Comparison of ENCODE assay signal across 19 cellular contexts in the genomic region with DNA sequence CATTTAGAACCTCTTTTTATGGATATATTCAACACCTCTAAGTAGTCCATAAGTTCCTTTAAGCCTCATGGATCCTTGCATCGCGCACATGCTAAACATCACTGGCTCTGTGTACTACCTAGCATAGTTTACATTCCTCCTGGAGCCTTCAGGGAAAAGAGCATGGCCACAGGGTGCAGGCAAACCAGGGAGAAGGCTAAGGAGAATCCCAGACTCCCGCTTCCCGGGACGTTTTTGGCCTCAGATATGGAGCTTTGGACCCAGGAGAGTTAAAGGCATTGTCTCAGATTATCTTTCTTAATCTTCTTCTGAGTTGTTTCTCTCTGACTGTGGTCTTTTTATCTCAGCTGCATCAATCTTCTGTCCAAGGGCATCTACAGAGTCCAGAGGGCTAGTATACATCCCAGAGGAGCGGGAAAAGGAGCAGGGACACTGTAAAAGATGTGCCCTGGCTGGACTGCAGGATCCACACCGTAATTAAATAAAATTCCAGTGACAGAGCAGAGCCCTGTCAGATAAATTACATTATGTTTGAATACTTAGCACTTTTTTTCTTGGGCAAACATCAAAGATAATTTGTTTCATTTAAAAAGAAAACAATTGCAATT. TPM values are rescaled to one million over a fixed set of nuclear protein-coding genes. Genes with fewer than 3 reads are reported as not detected.
A peak's percentile ranks its signal among the peaks of the same experiment; 100 is the strongest.
DNase-seq lines count a peak whose midpoint lies in the region; ATAC-seq, FAIRE-seq and TF ChIP-seq lines count a peak whose summit lies in the region.
"Had no signal": no experiment of that assay in that cellular context is flagged by ENCODE, and none has a peak within 500 bp of the region (broad histone marks: within the 10 kb centered on the region; RNA-seq: fewer than 3 reads in every experiment).

No MANE protein-coding gene starts in this region.

- H3K9ac ChIP-seq in HepG2 (ENCODE audit: insufficient read depth, low read depth, low read length): no peak overlapping the region
- no peak overlapping the region for H3K9ac ChIP-seq in smooth muscle cell (ENCODE audit: low read depth)

- no peak overlapping the region for H3K4me3 Mint-ChIP-seq in activated T-helper 1 cell treated with anti-CD3 and anti-CD28 coated beads, Interleukin-12 subunit alpha, Interleukin-12 subunit beta, Interleukin-2, Interleukin-4 antibody, amounts not matched to agents 30 ng/mL and 10 ng/mL and 1 ng/mL, durations not matched to agents 14 hours and 24 hours and 36 hours

- TF ChIP-seq POLR2A in HepG2 (IDR thresholded peaks at IDR 0.05; ENCODE audit: insufficient read depth in 1 of 2, low read depth in 2 of 2, low read length in 2 of 2) (no peak), right lobe of liver (IDR thresholded peaks at IDR 0.05) (no peak)

- H3K79me2 ChIP-seq in HepG2 (ENCODE audit: insufficient read depth, low read length) (no peaks in the 10 kb centered on the region), smooth muscle cell (ENCODE audit: low read depth) (no peaks in the 10 kb centered on the region)

- H3K27ac ChIP-seq in HepG2 (ENCODE audit: extremely low read length, insufficient read depth, low read length): no peak overlapping the region
- no peak overlapping the region for H3K27ac ChIP-seq in right lobe of liver
- H3K27ac ChIP-seq in WERI-Rb-1: no peak overlapping the region
- H3K27ac ChIP-seq in smooth muscle cell (ENCODE audit: low read depth): no peak overlapping the region
- H3K27ac ChIP-seq: A549, C4-2B, RWPE1 had no signal

- no peak overlapping the region for H2AFZ ChIP-seq in HepG2 (ENCODE audit: low read length)
- peak overlapping the region; percentile 45 for H2AFZ ChIP-seq in smooth muscle cell (ENCODE audit: low read depth)

- no peaks in the 10 kb centered on the region for H3K27me3 Mint-ChIP-seq in activated T-helper 1 cell treated with anti-CD3 and anti-CD28 coated beads, Interleukin-12 subunit alpha, Interleukin-12 subunit beta, Interleukin-2, Interleukin-4 antibody, amounts not matched to agents 30 ng/mL and 10 ng/mL and 1 ng/mL, durations not matched to agents 14 hours and 24 hours and 36 hours (ENCODE audit: insufficient read depth)

- POLR2A ChIA-PET in HepG2 (lab: Yijun Ruan, JAX): no interaction called here

- 1% methylated on average over 7 of the region's 7 CpGs for WGBS in HepG2 (ENCODE audit: low lambda C conversion rate)
- WGBS in right lobe of liver (ENCODE audit: insufficient coverage, low coverage, low lambda C conversion rate, missing lambda C conversion rate): 46% methylated on average over 6 of the region's 7 CpGs
- WGBS in smooth muscle cell (ENCODE audit: low lambda C conversion rate): 67% methylated on average over 7 of the region's 7 CpGs

- H3K4me1 Mint-ChIP-seq in activated T-helper 1 cell treated with anti-CD3 and anti-CD28 coated beads, Interleukin-12 subunit alpha, Interleukin-12 subunit beta, Interleukin-2, Interleukin-4 antibody, amounts not matched to agents 30 ng/mL and 10 ng/mL and 1 ng/mL, durations not matched to agents 14 hours and 24 hours and 36 hours (ENCODE audit: low read depth): no peaks in the 10 kb centered on the region

- no peak for FAIRE-seq in HepG2 (lab: Jason Lieb, UNC)
- FAIRE-seq: A549 had no signal

- H3K9me3 Mint-ChIP-seq in activated T-helper 1 cell treated with anti-CD3 and anti-CD28 coated beads, Interleukin-12 subunit alpha, Interleukin-12 subunit beta, Interleukin-2, Interleukin-4 antibody, amounts not matched to agents 30 ng/mL and 10 ng/mL and 1 ng/mL, durations not matched to agents 14 hours and 24 hours and 36 hours: peaks cover 9% of the 10 kb centered on the region

- H3K4me2 ChIP-seq in HepG2 (ENCODE audit: low read depth, low read length): no peak overlapping the region
- no peak overlapping the region for H3K4me2 ChIP-seq in smooth muscle cell
- H3K4me2 ChIP-seq: A549 had no signal

- CTCF ChIA-PET in HepG2 (lab: Yijun Ruan, JAX; ENCODE audit: low intra/inter-chr PET ratio, low total read pairs): no interaction called here

- no peak for TF ChIP-seq RAD21 in HepG2 (CRISPR knock-in tag; IDR thresholded peaks at IDR 0.05)

- no peak for TF ChIP-seq EP300 in HepG2 (IDR thresholded peaks at IDR 0.05; ENCODE audit: low read depth in 2 of 2, low read length in 2 of 2)
- no peak for TF ChIP-seq EP300 in HepG2 (CRISPR knock-in tag; IDR thresholded peaks at IDR 0.05; ENCODE audit: borderline replicate concordance)

- H3K27me3 ChIP-seq in HepG2 (ENCODE audit: control insufficient read depth in 1 of 2, insufficient read depth in 2 of 2, low read length in 2 of 2): no peaks in the 10 kb centered on the region
- no peaks in the 10 kb centered on the region for H3K27me3 ChIP-seq in right lobe of liver
- no peaks in the 10 kb centered on the region for H3K27me3 ChIP-seq in WERI-Rb-1 (ENCODE audit: insufficient read depth, low read depth, severe bottlenecking)
- H3K27me3 ChIP-seq in smooth muscle cell (ENCODE audit: low read depth): no peaks in the 10 kb centered on the region

- H3K27ac Mint-ChIP-seq in activated T-helper 1 cell treated with anti-CD3 and anti-CD28 coated beads, Interleukin-12 subunit alpha, Interleukin-12 subunit beta, Interleukin-2, Interleukin-4 antibody, amounts not matched to agents 30 ng/mL and 10 ng/mL and 1 ng/mL, durations not matched to agents 14 hours and 24 hours and 36 hours: no peak overlapping the region

- in situ Hi-C loops in HepG2 (cut with HindIII; ENCODE audit: extremely low pct_ligation_motif_present, low pct_unique_long_range_greater_than_20kb): no loop called here

- H3K4me1 ChIP-seq in HepG2 (ENCODE audit: insufficient read depth, low read length) (no peaks in the 10 kb centered on the region), right lobe of liver (no peaks in the 10 kb centered on the region), smooth muscle cell (ENCODE audit: low read depth) (no peaks in the 10 kb centered on the region)
- H3K4me1 ChIP-seq: A549 had no signal

- H3K9me3 ChIP-seq in HepG2 (ENCODE audit: low read length): no peaks in the 10 kb centered on the region
- H3K9me3 ChIP-seq in right lobe of liver: no peaks in the 10 kb centered on the region
- H3K9me3 ChIP-seq in WERI-Rb-1 (ENCODE audit: severe bottlenecking): no peaks in the 10 kb centered on the region
- no peaks in the 10 kb centered on the region for H3K9me3 ChIP-seq in smooth muscle cell (replicated peaks; ENCODE audit: low read depth)
- H3K9me3 ChIP-seq: A549 had no signal

- no peak overlapping the region for H3K4me3 ChIP-seq in HepG2 (replicated peaks in 1 of 3; ENCODE audit: insufficient read depth in 1 of 3, low read depth in 2 of 3, low read length in 3 of 3)
- no peak overlapping the region for H3K4me3 ChIP-seq in right lobe of liver
- no peak overlapping the region for H3K4me3 ChIP-seq in WERI-Rb-1 (ENCODE audit: low read depth, low read length)
- H3K4me3 ChIP-seq in smooth muscle cell: no peak overlapping the region
- H3K4me3 ChIP-seq: A549 had no signal

- no peak for DNase-seq in HepG2 (ENCODE audit: low spot score)
- DNase-seq in right lobe of liver: no peak
- peak; percentile 10 for DNase-seq in WERI-Rb-1
- peak; percentile 14 for DNase-seq in iPS-NIHi7 (ENCODE audit: extremely low spot score)
- DNase-seq in smooth muscle cell (lab: John Stamatoyannopoulos, UW; ENCODE audit: unreplicated experiment): no peak
- no peak for DNase-seq in activated T-helper 1 cell treated with anti-CD3 and anti-CD28 coated beads, Interleukin-12 subunit alpha, Interleukin-12 subunit beta, Interleukin-2, Interleukin-4 antibody, amounts not matched to agents 30 ng/mL and 10 ng/mL and 1 ng/mL, durations not matched to agents 14 hours and 24 hours and 36 hours (ENCODE audit: low spot score)
- no peak for DNase-seq in iPS-NIHi11 (ENCODE audit: low spot score)
- DNase-seq: DMS53; KBM-7; NCI-H1417 treated with DMSO at 0.1 percent for 48 hours; NCI-H2029 treated with DMSO at 0.1 percent for 48 hours; NCI-H510A treated with DMSO at 0.1 percent for 48 hours; NK-92 treated with Interleukin-12 subunit alpha and Interleukin-12 subunit beta, amount 100 ng/mL, for 24 hours; OCI-M1; SW 1271 had no signal

- H4K20me1 ChIP-seq in HepG2 (ENCODE audit: insufficient read depth, low read length) (no peaks in the 10 kb centered on the region), smooth muscle cell (ENCODE audit: low read depth) (no peaks in the 10 kb centered on the region)

- BruUV-seq in HepG2 (replicated peaks; lab: Mats Ljungman, UMichigan): no TSS peak

- TF ChIP-seq CTCF in HepG2 (CRISPR knock-in tag; IDR thresholded peaks at IDR 0.05): no peak
- no peak for TF ChIP-seq CTCF in right lobe of liver (IDR thresholded peaks at IDR 0.05)
- no peak for TF ChIP-seq CTCF in WERI-Rb-1 (IDR thresholded peaks at IDR 0.05; ENCODE audit: low read depth, low read length)
- no peak for TF ChIP-seq CTCF in smooth muscle cell (IDR thresholded peaks at IDR 0.05; ENCODE audit: borderline replicate concordance, insufficient read depth, poor library complexity, severe bottlenecking)

- ATAC-seq in HepG2 (no peak), right lobe of liver (no peak), HG02938 (IDR thresholded peaks at IDR 0.05; ENCODE audit: unreplicated experiment) (no peak)
- ATAC-seq: A549 had no signal

- no peaks in the 10 kb centered on the region for H3K36me3 Mint-ChIP-seq in activated T-helper 1 cell treated with anti-CD3 and anti-CD28 coated beads, Interleukin-12 subunit alpha, Interleukin-12 subunit beta, Interleukin-2, Interleukin-4 antibody, amounts not matched to agents 30 ng/mL and 10 ng/mL and 1 ng/mL, durations not matched to agents 14 hours and 24 hours and 36 hours (ENCODE audit: low read depth)

- H3K36me3 ChIP-seq in HepG2 (replicated peaks in 1 of 2; ENCODE audit: control insufficient read depth in 1 of 2, insufficient read depth in 2 of 2, low read length in 2 of 2): no peaks in the 10 kb centered on the region
- H3K36me3 ChIP-seq in right lobe of liver: no peaks in the 10 kb centered on the region
- H3K36me3 ChIP-seq in WERI-Rb-1: no peaks in the 10 kb centered on the region
- no peaks in the 10 kb centered on the region for H3K36me3 ChIP-seq in smooth muscle cell (ENCODE audit: low read depth)

- intact Hi-C loops in HepG2 (cut with micrococcal nuclease; ENCODE audit: unreplicated experiment): no loop called here
- intact Hi-C loops in right lobe of liver (cut with DNase I): no loop called here
- intact Hi-C loops in activated T-helper 1 cell treated with anti-CD3 and anti-CD28 coated beads, Interleukin-12 subunit alpha, Interleukin-12 subunit beta, Interleukin-2, Interleukin-4 antibody, amounts not matched to agents 30 ng/mL and 10 ng/mL and 1 ng/mL, durations not matched to agents 14 hours and 24 hours and 36 hours (cut with micrococcal nuclease): no loop called here

- no peaks in the 10 kb centered on the region for H3F3A ChIP-seq in smooth muscle cell (ENCODE audit: low read depth)

RNA-seq across cellular contexts. Expression of gene RIT2, which starts 36.9 kb away (rescaled TPM):
- total RNA-seq in HepG2 (2016; rRNA removed; fragmentation: Illumina TruSeq; extraction: Trizol): not detected in 2 replicates
- not detected in 2 replicates for total RNA-seq in HepG2 (2016; cell fraction: cytosol; rRNA removed; fragmentation: Illumina TruSeq; extraction: Trizol; ENCODE audit: low read depth)
- total RNA-seq in HepG2 (2016; cell fraction: insoluble cytoplasmic fraction; rRNA removed; fragmentation: Illumina TruSeq; extraction: Trizol): not detected in 2 replicates
- not detected in 2 replicates for total RNA-seq in HepG2 (2016; cell fraction: membrane; rRNA removed; fragmentation: Illumina TruSeq; extraction: Trizol)
- total RNA-seq in HepG2 (2016; cell fraction: nucleus; rRNA removed; fragmentation: Illumina TruSeq; extraction: Trizol): not detected in 2 replicates
- not detected in 2 replicates for polyA plus RNA-seq in HepG2 (2011; rRNA removed)
- polyA plus RNA-seq in HepG2 (2011; cell fraction: cytosol; rRNA removed): not detected in 2 replicates
- polyA plus RNA-seq in HepG2 (2011; cell fraction: nucleus; rRNA removed): not detected in 2 replicates
- not detected in 2 replicates for polyA plus RNA-seq in HepG2 (2012)
- not detected in 2 replicates for polyA plus RNA-seq in HepG2 (2016; cell fraction: cytosol; fragmentation: Illumina TruSeq; extraction: Trizol; ENCODE audit: low read depth)
- polyA plus RNA-seq in HepG2 (2016; cell fraction: insoluble cytoplasmic fraction; fragmentation: Illumina TruSeq; extraction: Trizol; ENCODE audit: low read depth): not detected in 2 replicates
- polyA plus RNA-seq in HepG2 (2016; cell fraction: membrane; fragmentation: Illumina TruSeq; extraction: Trizol; ENCODE audit: low read depth): not detected in 2 replicates
- polyA plus RNA-seq in HepG2 (2016; cell fraction: nucleus; fragmentation: Illumina TruSeq; extraction: Trizol; ENCODE audit: insufficient read depth, low read depth): not detected in 2 replicates
- polyA minus RNA-seq in HepG2 (2011; rRNA and poly(A)+ RNA removed; ENCODE audit: low replicate concordance): not detected in 2 replicates
- polyA minus RNA-seq in HepG2 (2011; cell fraction: cytosol; rRNA and poly(A)+ RNA removed): not detected in 2 replicates
- not detected in 2 replicates for polyA minus RNA-seq in HepG2 (2011; cell fraction: nucleus; rRNA and poly(A)+ RNA removed)
- not detected for total RNA-seq in right lobe of liver
- total RNA-seq in smooth muscle cell: not detected in 2 replicates
- not detected in 2 replicates for polyA plus RNA-seq in smooth muscle cell
- total RNA-seq in activated T-helper 1 cell treated with anti-CD3 and anti-CD28 coated beads, Interleukin-12 subunit alpha, Interleukin-12 subunit beta, Interleukin-2, Interleukin-4 antibody, amounts not matched to agents 30 ng/mL and 10 ng/mL and 1 ng/mL, durations not matched to agents 14 hours and 24 hours and 36 hours: not detected in 2 replicates
- polyA plus RNA-seq: A549 had no signal

Comparison
In these comparisons a context has a peak if more than half of its experiments do, and no peak if none do; other contexts are left out.
1. DNase-seq: peak in WERI-Rb-1 (single experiment) and iPS-NIHi7 (single experiment); none in HepG2 (single experiment), right lobe of liver (0 of 3), smooth muscle cell (single experiment), activated T-helper 1 cell treated with anti-CD3 and anti-CD28 coated beads, Interleukin-12 subunit alpha, Interleukin-12 subunit beta, Interleukin-2, Interleukin-4 antibody, amounts not matched to agents 30 ng/mL and 10 ng/mL and 1 ng/mL, durations not matched to agents 14 hours and 24 hours and 36 hours (single experiment) and iPS-NIHi11 (single experiment).